8 cellular contexts compared by ENCODE assay signal in the genomic region with DNA sequence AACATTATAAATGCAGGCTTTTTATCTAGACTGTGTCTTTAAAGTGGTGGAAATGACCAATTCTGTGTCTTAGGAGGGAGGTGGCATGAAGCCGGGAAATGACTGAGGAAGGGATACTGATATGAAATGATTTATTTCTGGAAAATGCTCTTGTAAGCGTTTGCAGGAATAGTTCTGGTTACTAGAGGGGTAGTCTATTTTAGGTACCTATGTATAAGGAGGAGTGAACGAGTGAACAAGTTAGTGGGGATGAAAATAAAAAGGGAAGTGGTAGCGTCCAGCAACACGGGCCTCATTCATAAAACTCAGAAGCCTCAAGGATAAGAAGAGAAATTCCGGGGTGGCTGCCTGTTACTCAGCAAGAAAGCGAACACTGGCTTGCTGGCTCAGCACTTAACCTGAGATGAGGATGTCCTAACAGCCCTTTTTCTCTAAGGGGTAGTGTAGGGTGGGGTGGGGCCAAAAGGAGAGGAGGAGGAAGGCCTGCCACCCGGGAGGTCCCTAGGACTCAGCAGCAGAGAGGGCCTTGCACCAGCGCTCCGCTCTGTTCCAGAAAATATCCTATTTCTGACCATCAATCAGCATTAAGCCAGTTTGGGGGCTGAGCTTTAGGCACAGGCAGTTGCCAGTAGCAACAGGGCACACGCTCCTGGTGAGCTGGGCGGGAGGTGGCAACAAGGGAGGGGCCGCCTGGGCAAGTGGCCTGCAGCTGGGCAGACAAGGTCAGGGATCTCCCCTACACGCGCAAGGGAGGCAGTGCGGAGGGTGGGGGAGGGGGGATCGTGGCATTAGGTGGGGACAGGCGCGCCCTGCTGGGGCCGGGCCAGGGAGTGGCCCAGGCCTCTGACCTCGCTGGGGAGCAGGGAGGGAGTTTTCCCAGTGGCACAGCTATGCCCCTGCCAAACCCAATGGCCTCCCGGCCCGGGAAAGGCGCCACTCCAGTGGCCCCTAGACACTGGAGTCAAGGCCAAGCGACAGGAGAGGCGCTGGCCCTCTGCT.
DNase-seq lines count a peak whose midpoint lies in the region; ATAC-seq and TF ChIP-seq lines count a peak whose summit lies in the region.

No MANE protein-coding gene starts in this region.

- DNase-seq in Panc1 (ENCODE audit: low read depth, low spot score) (no peak), Right ventricle myocardium inferior (ENCODE audit: missing footprints) (peak; percentile 58)
- no peak for DNase-seq in CD8-positive, alpha-beta memory T cell

- in situ Hi-C loops in Panc1 (cut with HindIII; ENCODE audit: low pct_unique_long_range_greater_than_20kb, low sequenced_read_pairs), result no loop called here

- ATAC-seq in Panc1 (peak; percentile 66), Right ventricle myocardium inferior (peak; percentile 89), HG02870 (IDR thresholded peaks at IDR 0.05; ENCODE audit: unreplicated experiment) (no peak), GM21717 (IDR thresholded peaks at IDR 0.05; ENCODE audit: unreplicated experiment) (no peak), GM18907 (IDR thresholded peaks at IDR 0.05; ENCODE audit: unreplicated experiment) (no peak)

- H3K9me3 ChIP-seq in ES-I3 (ENCODE audit: control insufficient read depth, insufficient read depth, low read length) (no peaks in the 10 kb centered on the region), Panc1 (ENCODE audit: control insufficient read depth, insufficient read depth, low read depth, low read length) (no peaks in the 10 kb centered on the region), parathyroid adenoma (ENCODE audit: control insufficient read depth, low read length) (no peaks in the 10 kb centered on the region)
- no peaks in the 10 kb centered on the region for H3K9me3 ChIP-seq in CD8-positive, alpha-beta memory T cell (ENCODE audit: low read length)

- H3K27ac Mint-ChIP-seq in CD8-positive, alpha-beta memory T cell, result no peak overlapping the region

- BruUV-seq in Panc1 (replicated peaks; lab: Mats Ljungman, UMichigan), result no TSS peak

- peaks cover 0 to 2% (median 0%) of the 10 kb centered on the region in 3 donors for H3K36me3 Mint-ChIP-seq in CD8-positive, alpha-beta memory T cell

- H3K4me3 Mint-ChIP-seq in CD8-positive, alpha-beta memory T cell, result no peak overlapping the region

- no peaks in the 10 kb centered on the region for H3K36me3 ChIP-seq in ES-I3 (ENCODE audit: insufficient read depth, low read length)
- H3K36me3 ChIP-seq in Panc1 (ENCODE audit: control insufficient read depth, insufficient read depth, low read length), result no peaks in the 10 kb centered on the region
- no peaks in the 10 kb centered on the region for H3K36me3 ChIP-seq in parathyroid adenoma (ENCODE audit: control insufficient read depth, insufficient read depth, low read length)
- H3K36me3 ChIP-seq in CD8-positive, alpha-beta memory T cell (ENCODE audit: insufficient read depth, low read length), result no peaks in the 10 kb centered on the region

- no peaks in the 10 kb centered on the region for H3K79me2 ChIP-seq in parathyroid adenoma

- POLR2A ChIA-PET in Panc1 (lab: Charles Lee), result interaction anchor here (0.7 kb wide), 1 partner anchor 608 kb away, joined by 9 read pairs; no protein-coding TSS in a partner anchor
- POLR2A ChIA-PET in CD8-positive, alpha-beta memory T cell (lab: Charles Lee), result no interaction called here

- H3K9ac ChIP-seq in ES-I3 (ENCODE audit: low read depth, low read length), result peak overlapping the region; percentile 51; the same call in 1 of the 2 replicates
- no peak overlapping the region for H3K9ac ChIP-seq in parathyroid adenoma

- H3K4me2 ChIP-seq in parathyroid adenoma (ENCODE audit: low read length), result no peak overlapping the region

- 0 out of 2 replicates have a peak, but pooled peaks cover 3% of the 10 kb centered on the region for H3K4me1 ChIP-seq in ES-I3 (ENCODE audit: insufficient read depth, low read length)
- H3K4me1 ChIP-seq in Panc1 (ENCODE audit: control insufficient read depth, insufficient read depth, low read length), result no peaks in the 10 kb centered on the region
- no peaks in the 10 kb centered on the region for H3K4me1 ChIP-seq in parathyroid adenoma
- H3K4me1 ChIP-seq in CD8-positive, alpha-beta memory T cell (ENCODE audit: insufficient read depth, low read length), result no peaks in the 10 kb centered on the region

- intact Hi-C loops in Panc1 (cut with micrococcal nuclease; ENCODE audit: unreplicated experiment), result no loop called here
- intact Hi-C loops in Right ventricle myocardium inferior (cut with DNase I), result loop anchor here (10.0 kb wide), 2 partner anchors 300 to 510 kb away; a partner anchor contains a TSS

- TF ChIP-seq CTCF in Panc1 (IDR thresholded peaks at IDR 0.05) (no peak), parathyroid adenoma (IDR thresholded peaks at IDR 0.05) (no peak)

- H3K27me3 ChIP-seq in Panc1 (ENCODE audit: control insufficient read depth, insufficient read depth, low read length) (no peaks in the 10 kb centered on the region), parathyroid adenoma (ENCODE audit: control insufficient read depth, insufficient read depth, low read length) (no peaks in the 10 kb centered on the region)
- no peaks in the 10 kb centered on the region for H3K27me3 ChIP-seq in CD8-positive, alpha-beta memory T cell (ENCODE audit: insufficient read depth, low read length, poor library complexity, severe bottlenecking)

- H2AFZ ChIP-seq in parathyroid adenoma, result peak overlapping the region; percentile 13

- H3K27ac ChIP-seq in Panc1 (ENCODE audit: low read length) (no peak overlapping the region), parathyroid adenoma (no peak overlapping the region)
- H3K27ac ChIP-seq in CD8-positive, alpha-beta memory T cell (ENCODE audit: low read depth, low read length), result no peak overlapping the region

- CTCF ChIA-PET in Panc1 (lab: Charles Lee), result no interaction called here
- CTCF ChIA-PET in CD8-positive, alpha-beta memory T cell (lab: Charles Lee), result no interaction called here

- H3K27me3 Mint-ChIP-seq in CD8-positive, alpha-beta memory T cell, result peaks cover 7 to 12% of the 10 kb centered on the region in 2 donors

- H3K4me1 Mint-ChIP-seq in CD8-positive, alpha-beta memory T cell, result no peaks in the 10 kb centered on the region

- no peak overlapping the region for H3K4me3 ChIP-seq in Panc1 (ENCODE audit: low read depth in 2 of 2, low read length in 2 of 2)
- no peak overlapping the region for H3K4me3 ChIP-seq in parathyroid adenoma (ENCODE audit: low read depth, low read length)
- no peak overlapping the region for H3K4me3 ChIP-seq in CD8-positive, alpha-beta memory T cell (ENCODE audit: low read length)

- peaks cover 0 to 7% (median 2%) of the 10 kb centered on the region in 5 donors for H3K9me3 Mint-ChIP-seq in CD8-positive, alpha-beta memory T cell

Comparison
In these comparisons a context has a peak if more than half of its experiments do, and no peak if none do; other contexts are left out.
1. ATAC-seq: peak in Panc1 (single experiment) and Right ventricle myocardium inferior (single experiment); none in HG02870 (single experiment), GM21717 (single experiment) and GM18907 (single experiment).